ENCODE assay signal across 1 cellular context in genomic region chr22:40257979-40258378, GRCh38.
TF ChIP-seq lines count a peak whose summit lies in the region.

No MANE protein-coding gene starts in this region.

TF ChIP-seq in HepG2, 621 proteins besides CTCF, POLR2A, EP300 and RAD21 (continued from another document):
- TF ChIP-seq GRHL1 (CRISPR knock-in tag; conservative IDR thresholded peaks at IDR 0.05): no peak
- TF ChIP-seq ZNF24 (IDR thresholded peaks at IDR 0.05): no peak
- TF ChIP-seq FUBP1 (CRISPR knock-in tag; IDR thresholded peaks at IDR 0.05; ENCODE audit: borderline replicate concordance): no peak
- TF ChIP-seq ZBTB46 (CRISPR knock-in tag; IDR thresholded peaks at IDR 0.05; ENCODE audit: borderline replicate concordance): no peak
- no peak for TF ChIP-seq ZSCAN31 (CRISPR knock-in tag; IDR thresholded peaks at IDR 0.05; ENCODE audit: low read depth)
- TF ChIP-seq ZNF230 (CRISPR knock-in tag; IDR thresholded peaks at IDR 0.05): no peak
- TF ChIP-seq CREB1 (IDR thresholded peaks at IDR 0.05): no peak
- TF ChIP-seq CREB1 (CRISPR knock-in tag; IDR thresholded peaks at IDR 0.05): no peak
- TF ChIP-seq EZH2 (conservative IDR thresholded peaks at IDR 0.05; ENCODE audit: low read depth, low read length): no peak
- TF ChIP-seq SMARCE1 (IDR thresholded peaks at IDR 0.05; ENCODE audit: borderline replicate concordance): no peak
- no peak for TF ChIP-seq SIX1 (CRISPR knock-in tag; IDR thresholded peaks at IDR 0.05; ENCODE audit: borderline replicate concordance)
- no peak for TF ChIP-seq POGZ (CRISPR knock-in tag; IDR thresholded peaks at IDR 0.05)
